In genomic region chr2:237916296-237916695, GRCh38 we compare ENCODE assay signal across 14 cellular contexts. TPM values are rescaled to one million over a fixed set of nuclear protein-coding genes. Genes with fewer than 3 reads are reported as not detected.
DNase-seq lines count a peak whose midpoint lies in the region; ATAC-seq and TF ChIP-seq lines count a peak whose summit lies in the region.
"Had no signal": no experiment of that assay in that cellular context is flagged by ENCODE, and none has a peak within 500 bp of the region (broad histone marks: within the 10 kb centered on the region; RNA-seq: fewer than 3 reads in every experiment).

No MANE protein-coding gene starts in this region.

- H3K36me3 ChIP-seq in KOPT-K1 (ENCODE audit: insufficient read depth, low read length) (no peaks in the 10 kb centered on the region), sigmoid colon (peaks cover 0 to 28% (median 5%) of the 10 kb centered on the region in 4 donors), Karpas-422 (ENCODE audit: insufficient read depth, low read length) (no peaks in the 10 kb centered on the region)
- H3K36me3 ChIP-seq: BE2C, HAP-1 had no signal

- H4K20me1 ChIP-seq in Karpas-422 (ENCODE audit: insufficient read depth, low read depth, low read length) = no peaks in the 10 kb centered on the region

- H3K9me2 ChIP-seq in Karpas-422 (replicated peaks; ENCODE audit: insufficient read depth, low read length) = no peaks in the 10 kb centered on the region

- no peak overlapping the region for H3K4me2 ChIP-seq in Karpas-422 (ENCODE audit: low read depth, low read length, poor library complexity, severe bottlenecking)

- H3K4me3 ChIP-seq in sigmoid colon (no peak overlapping the region), Karpas-422 (ENCODE audit: low read length) (no peak overlapping the region)
- H3K4me3 ChIP-seq: HAP-1 had no signal

- H3K27me3 ChIP-seq in sigmoid colon (no peaks in the 10 kb centered on the region), Karpas-422 (ENCODE audit: low read length) (no peaks in the 10 kb centered on the region)
- H3K27me3 ChIP-seq: BE2C had no signal

- no peak overlapping the region for H3K4me3 Mint-ChIP-seq in dendritic cell treated with granulocyte-macrophage colony-stimulating factor and Interleukin-4, amounts not matched to agents 40 ng/mL and 50 ng/mL, for 4 days
- no peak overlapping the region for H3K4me3 Mint-ChIP-seq in osteocyte (ENCODE audit: unreplicated experiment)
- H3K4me3 Mint-ChIP-seq: CD14-positive monocyte; CD8-positive, alpha-beta memory T cell had no signal

- H3K9me3 ChIP-seq in KOPT-K1 (ENCODE audit: insufficient read depth, low read length, poor library complexity, severe bottlenecking) (no peaks in the 10 kb centered on the region), sigmoid colon (no peaks in the 10 kb centered on the region), Karpas-422 (ENCODE audit: low read length) (no peaks in the 10 kb centered on the region)
- H3K9me3 ChIP-seq: BE2C, Caco-2, HAP-1 had no signal

- peak overlapping the region; percentile 30 for H3K27ac ChIP-seq in KOPT-K1 (ENCODE audit: low read depth, low read length, poor library complexity, severe bottlenecking)
- H3K27ac ChIP-seq in sigmoid colon = no peak overlapping the region
- H3K27ac ChIP-seq in Karpas-422 (ENCODE audit: low read length) = no peak overlapping the region

- H3K9me3 Mint-ChIP-seq in dendritic cell treated with granulocyte-macrophage colony-stimulating factor and Interleukin-4, amounts not matched to agents 40 ng/mL and 50 ng/mL, for 4 days = no peaks in the 10 kb centered on the region
- H3K9me3 Mint-ChIP-seq in osteocyte (ENCODE audit: unreplicated experiment) = no peaks in the 10 kb centered on the region
- H3K9me3 Mint-ChIP-seq: CD8-positive, alpha-beta memory T cell had no signal

- 94 to 96% methylated on average over 13 of the region's 13 CpGs for WGBS in sigmoid colon, 2 donors

- no peaks in the 10 kb centered on the region for H3K79me2 ChIP-seq in Karpas-422 (ENCODE audit: low read length)

- H3K4me1 Mint-ChIP-seq in dendritic cell treated with granulocyte-macrophage colony-stimulating factor and Interleukin-4, amounts not matched to agents 40 ng/mL and 50 ng/mL, for 4 days (ENCODE audit: low read depth) = peaks cover 37% of the 10 kb centered on the region
- peaks cover 18% of the 10 kb centered on the region for H3K4me1 Mint-ChIP-seq in osteocyte (ENCODE audit: unreplicated experiment)
- H3K4me1 Mint-ChIP-seq: CD8-positive, alpha-beta memory T cell had no signal

- TF ChIP-seq CTCF in osteocyte (IDR thresholded peaks at IDR 0.05) (no peak), sigmoid colon (IDR thresholded peaks at IDR 0.05) (no peak)

- no peak overlapping the region for H2AFZ ChIP-seq in Karpas-422 (ENCODE audit: low read length)

- TF ChIP-seq POLR2A in sigmoid colon (IDR thresholded peaks at IDR 0.05) = no peak

- H3K4me1 ChIP-seq in sigmoid colon (peaks cover 0 to 12% (median 0%) of the 10 kb centered on the region in 4 donors), Karpas-422 (ENCODE audit: low read length) (no peaks in the 10 kb centered on the region)
- H3K4me1 ChIP-seq: Caco-2, HAP-1 had no signal

- H3K27ac Mint-ChIP-seq in dendritic cell treated with granulocyte-macrophage colony-stimulating factor and Interleukin-4, amounts not matched to agents 40 ng/mL and 50 ng/mL, for 4 days = peak overlapping the region; percentile 18
- H3K27ac Mint-ChIP-seq in osteocyte (ENCODE audit: unreplicated experiment) = peak overlapping the region; percentile 24

- no peak for TF ChIP-seq EP300 in sigmoid colon (IDR thresholded peaks at IDR 0.05)

- ATAC-seq in GM21825 (IDR thresholded peaks at IDR 0.05; ENCODE audit: unreplicated experiment) = no peak

- DNase-seq in osteocyte (ENCODE audit: extremely low spot score, unreplicated experiment) = no peak
- peak; percentile 55 for DNase-seq in sigmoid colon
- DNase-seq in Karpas-422 = no peak
- no peak for DNase-seq in T-helper 1 cell
- DNase-seq: BE2C; Caco-2; CD8-positive, alpha-beta memory T cell; DND-41; GDM1 had no signal

- intact Hi-C loops in dendritic cell treated with granulocyte-macrophage colony-stimulating factor and Interleukin-4, amounts not matched to agents 40 ng/mL and 50 ng/mL, for 4 days (cut with micrococcal nuclease) = no loop called here
- intact Hi-C loops in sigmoid colon (cut with DNase I) = no loop called here

- H3K27me3 Mint-ChIP-seq in dendritic cell treated with granulocyte-macrophage colony-stimulating factor and Interleukin-4, amounts not matched to agents 40 ng/mL and 50 ng/mL, for 4 days = peaks cover 26% of the 10 kb centered on the region
- H3K27me3 Mint-ChIP-seq in osteocyte (ENCODE audit: unreplicated experiment) = no peaks in the 10 kb centered on the region

- H3K9ac ChIP-seq in Karpas-422 (ENCODE audit: low read length) = no peak overlapping the region

- H3K36me3 Mint-ChIP-seq in dendritic cell treated with granulocyte-macrophage colony-stimulating factor and Interleukin-4, amounts not matched to agents 40 ng/mL and 50 ng/mL, for 4 days (ENCODE audit: low read depth) = peaks cover 42% of the 10 kb centered on the region
- peaks cover 4% of the 10 kb centered on the region for H3K36me3 Mint-ChIP-seq in osteocyte (ENCODE audit: unreplicated experiment)
- H3K36me3 Mint-ChIP-seq: CD14-positive monocyte; CD8-positive, alpha-beta memory T cell had no signal

RNA-seq across cellular contexts. Expression of gene UBE2F, which starts 50.5 kb away (rescaled TPM):
- total RNA-seq in osteocyte (54.3 and 56.5 TPM in 2 replicates), sigmoid colon (10 to 100 TPM; 50.7 to 81.5 (median 66.4) TPM)
- 100 to 1,000 TPM in 1 of 3 donors, 10 to 100 TPM in 2; 51.9 to 115 (median 73.3) TPM for polyA plus RNA-seq in sigmoid colon
- total RNA-seq in Karpas-422 (2014; rRNA removed; shearing (Covaris generic); ENCODE audit: low replicate concordance) = 52.2 and 63.3 TPM in 2 replicates

RNA-seq across cellular contexts. Expression of gene RAMP1, which starts 56.9 kb away (rescaled TPM):
- total RNA-seq in osteocyte = 87.9 and 93.4 TPM in 2 replicates
- 100 to 1,000 TPM; 324 to 788 (median 447) TPM for total RNA-seq in sigmoid colon
- 10 to 100 TPM in 2 of 3 donors, not detected in 1; 13.2 to 50.1 TPM for polyA plus RNA-seq in sigmoid colon
- total RNA-seq in Karpas-422 (2014; rRNA removed; shearing (Covaris generic); ENCODE audit: low replicate concordance) = not detected in 2 replicates
- polyA plus RNA-seq: CD14-positive monocyte had no signal

Comparison
In these comparisons a context has a peak if more than half of its experiments do, and no peak if none do; other contexts are left out.
1. RNA of gene RAMP1, which starts 56.9 kb away (total RNA-seq): 324 to 788 TPM in sigmoid colon and 87.9 to 93.4 TPM in osteocyte; not detected in Karpas-422; every median in the first group is over 10 times any median in the second.